ENCODE assay signal across 1 cellular context in the genomic region with DNA sequence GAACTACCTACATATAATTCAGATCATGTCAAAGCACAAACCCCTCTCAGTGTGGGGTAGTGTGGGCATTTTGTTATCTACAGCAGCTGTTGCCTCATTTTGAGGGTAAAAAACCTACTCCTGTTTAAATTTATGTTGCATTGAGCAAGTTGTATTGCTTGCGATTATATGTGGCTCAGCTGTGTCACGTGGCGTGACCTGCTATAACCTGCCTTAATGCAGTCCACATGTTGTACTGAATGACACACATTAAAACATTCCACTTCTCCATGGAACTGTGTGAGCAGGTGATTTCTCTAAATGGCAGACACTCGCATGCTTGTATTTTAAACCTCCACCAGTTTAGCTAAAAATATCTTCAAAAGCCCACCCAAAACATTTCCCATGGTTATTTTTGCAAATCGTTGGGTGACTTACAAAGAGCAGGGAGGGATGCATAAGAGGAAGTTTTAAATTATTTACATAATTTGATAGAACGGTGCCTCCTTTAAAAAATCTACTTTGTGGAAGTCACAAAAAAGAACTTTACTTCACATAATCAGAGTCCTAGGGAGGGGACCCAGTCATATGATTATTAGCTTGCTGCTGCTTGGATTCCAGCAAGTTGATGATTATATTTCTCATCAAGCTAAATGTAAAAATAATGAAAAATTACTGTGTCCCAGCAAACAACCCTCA.
TF ChIP-seq lines count a peak whose summit lies in the region.

No MANE protein-coding gene starts in this region.

TF ChIP-seq in WTC11, 78 proteins besides CTCF, POLR2A, EP300 and RAD21 (continued from another document):
- TF ChIP-seq, protein P1, sequence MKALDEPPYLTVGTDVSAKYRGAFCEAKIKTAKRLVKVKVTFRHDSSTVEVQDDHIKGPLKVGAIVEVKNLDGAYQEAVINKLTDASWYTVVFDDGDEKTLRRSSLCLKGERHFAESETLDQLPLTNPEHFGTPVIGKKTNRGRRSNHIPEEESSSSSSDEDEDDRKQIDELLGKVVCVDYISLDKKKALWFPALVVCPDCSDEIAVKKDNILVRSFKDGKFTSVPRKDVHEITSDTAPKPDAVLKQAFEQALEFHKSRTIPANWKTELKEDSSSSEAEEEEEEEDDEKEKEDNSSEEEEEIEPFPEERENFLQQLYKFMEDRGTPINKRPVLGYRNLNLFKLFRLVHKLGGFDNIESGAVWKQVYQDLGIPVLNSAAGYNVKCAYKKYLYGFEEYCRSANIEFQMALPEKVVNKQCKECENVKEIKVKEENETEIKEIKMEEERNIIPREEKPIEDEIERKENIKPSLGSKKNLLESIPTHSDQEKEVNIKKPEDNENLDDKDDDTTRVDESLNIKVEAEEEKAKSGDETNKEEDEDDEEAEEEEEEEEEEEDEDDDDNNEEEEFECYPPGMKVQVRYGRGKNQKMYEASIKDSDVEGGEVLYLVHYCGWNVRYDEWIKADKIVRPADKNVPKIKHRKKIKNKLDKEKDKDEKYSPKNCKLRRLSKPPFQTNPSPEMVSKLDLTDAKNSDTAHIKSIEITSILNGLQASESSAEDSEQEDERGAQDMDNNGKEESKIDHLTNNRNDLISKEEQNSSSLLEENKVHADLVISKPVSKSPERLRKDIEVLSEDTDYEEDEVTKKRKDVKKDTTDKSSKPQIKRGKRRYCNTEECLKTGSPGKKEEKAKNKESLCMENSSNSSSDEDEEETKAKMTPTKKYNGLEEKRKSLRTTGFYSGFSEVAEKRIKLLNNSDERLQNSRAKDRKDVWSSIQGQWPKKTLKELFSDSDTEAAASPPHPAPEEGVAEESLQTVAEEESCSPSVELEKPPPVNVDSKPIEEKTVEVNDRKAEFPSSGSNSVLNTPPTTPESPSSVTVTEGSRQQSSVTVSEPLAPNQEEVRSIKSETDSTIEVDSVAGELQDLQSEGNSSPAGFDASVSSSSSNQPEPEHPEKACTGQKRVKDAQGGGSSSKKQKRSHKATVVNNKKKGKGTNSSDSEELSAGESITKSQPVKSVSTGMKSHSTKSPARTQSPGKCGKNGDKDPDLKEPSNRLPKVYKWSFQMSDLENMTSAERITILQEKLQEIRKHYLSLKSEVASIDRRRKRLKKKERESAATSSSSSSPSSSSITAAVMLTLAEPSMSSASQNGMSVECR (CRISPR knock-in tag; IDR thresholded peaks at IDR 0.05; ENCODE audit: borderline replicate concordance) = no peak
- TF ChIP-seq TEAD4 (CRISPR knock-in tag; IDR thresholded peaks at IDR 0.05) = no peak
- TF ChIP-seq JAZF1 (CRISPR knock-in tag; IDR thresholded peaks at IDR 0.05) = no peak
- TF ChIP-seq MXD4 (CRISPR knock-in tag; IDR thresholded peaks at IDR 0.05; ENCODE audit: borderline replicate concordance) = no peak
- no peak for TF ChIP-seq ZNF138 (CRISPR knock-in tag; conservative IDR thresholded peaks at IDR 0.05)
- TF ChIP-seq SMAD4 (CRISPR knock-in tag; IDR thresholded peaks at IDR 0.05) = no peak
- TF ChIP-seq TP53 (CRISPR knock-in tag; IDR thresholded peaks at IDR 0.05) = no peak
- no peak for TF ChIP-seq GRHL2 (CRISPR knock-in tag; IDR thresholded peaks at IDR 0.05; ENCODE audit: insufficient replicate concordance, severe bottlenecking)
- TF ChIP-seq, protein P2, sequence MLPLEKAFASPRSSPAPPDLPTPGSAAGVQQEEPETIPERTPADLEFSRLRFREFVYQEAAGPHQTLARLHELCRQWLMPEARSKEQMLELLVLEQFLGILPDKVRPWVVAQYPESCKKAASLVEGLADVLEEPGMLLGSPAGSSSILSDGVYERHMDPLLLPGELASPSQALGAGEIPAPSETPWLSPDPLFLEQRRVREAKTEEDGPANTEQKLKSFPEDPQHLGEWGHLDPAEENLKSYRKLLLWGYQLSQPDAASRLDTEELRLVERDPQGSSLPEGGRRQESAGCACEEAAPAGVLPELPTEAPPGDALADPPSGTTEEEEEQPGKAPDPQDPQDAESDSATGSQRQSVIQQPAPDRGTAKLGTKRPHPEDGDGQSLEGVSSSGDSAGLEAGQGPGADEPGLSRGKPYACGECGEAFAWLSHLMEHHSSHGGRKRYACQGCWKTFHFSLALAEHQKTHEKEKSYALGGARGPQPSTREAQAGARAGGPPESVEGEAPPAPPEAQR (CRISPR knock-in tag; IDR thresholded peaks at IDR 0.05) = no peak
- TF ChIP-seq NR3C1 (CRISPR knock-in tag; conservative IDR thresholded peaks at IDR 0.05; ENCODE audit: low read depth) = no peak
- no peak for TF ChIP-seq RELA (CRISPR knock-in tag; IDR thresholded peaks at IDR 0.05; ENCODE audit: borderline replicate concordance)
- TF ChIP-seq ZNF416 (CRISPR knock-in tag; IDR thresholded peaks at IDR 0.05) = no peak
